In the genomic region with DNA sequence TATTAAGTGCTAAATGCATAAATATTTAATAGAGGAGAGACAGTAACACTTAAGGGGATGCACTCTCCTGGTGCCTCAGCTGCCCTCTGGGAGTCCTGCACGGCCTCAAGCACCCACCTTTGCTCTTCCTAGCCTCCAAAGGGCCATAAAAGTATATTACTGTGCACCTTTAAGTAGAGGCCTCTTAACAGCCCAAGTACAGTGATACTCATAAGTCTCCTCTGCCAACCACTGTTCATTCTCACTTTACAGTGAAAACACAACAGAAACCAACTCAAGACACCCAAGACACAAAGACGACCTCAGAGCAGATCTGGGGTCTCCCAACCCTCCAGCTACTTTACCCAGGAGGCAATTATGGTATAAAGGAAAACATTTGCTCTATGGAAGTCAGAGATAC, we compare ENCODE assay signal across 8 cellular contexts. TPM values are rescaled to one million over a fixed set of nuclear protein-coding genes. Genes with fewer than 3 reads are reported as not detected.
A peak's percentile ranks its signal among the peaks of the same experiment; 100 is the strongest.
DNase-seq lines count a peak whose midpoint lies in the region; ATAC-seq and FAIRE-seq lines count a peak whose summit lies in the region.
"Not testable (repeated sequence)": the region's sequence is repeated elsewhere in the genome, so short reads cannot be mapped to it uniquely, and the experiment has no call there.

No MANE protein-coding gene starts in this region.

- FAIRE-seq in GM18507 (lab: Jason Lieb, UNC) = peak; percentile 55

- H3K27ac Mint-ChIP-seq in stimulated activated naive CD8-positive, alpha-beta T cell treated with anti-CD3 and anti-CD28 coated beads, Interleukin-15, amount 100 ng/mL, for 72 hours = not testable (repeated sequence)

- not testable (repeated sequence) for H3K4me3 Mint-ChIP-seq in activated T-cell treated with anti-CD3 and anti-CD28 coated beads, Interleukin-2, amount 50 U/mL, for 4 hours; stimulated activated naive CD8-positive, alpha-beta T cell treated with anti-CD3 and anti-CD28 coated beads, Interleukin-15, amount 100 ng/mL, for 72 hours

- not testable (repeated sequence) for DNase-seq in GM18507 (ENCODE audit: extremely low spot score, insufficient read length, low read depth); activated T-cell treated with anti-CD3 and anti-CD28 coated beads, Interleukin-2, amount 50 U/mL, for 4 hours; stimulated activated naive CD8-positive, alpha-beta T cell treated with anti-CD3 and anti-CD28 coated beads, Interleukin-15, amount 100 ng/mL, for 72 hours

- not testable (repeated sequence) for H3K27me3 Mint-ChIP-seq in activated T-cell treated with anti-CD3 and anti-CD28 coated beads, Interleukin-2, amount 50 U/mL, for 4 hours (ENCODE audit: low read depth)
- peaks cover 30% of the 10 kb centered on the region for H3K27me3 Mint-ChIP-seq in stimulated activated naive CD8-positive, alpha-beta T cell treated with anti-CD3 and anti-CD28 coated beads, Interleukin-15, amount 100 ng/mL, for 72 hours

- H3K4me1 Mint-ChIP-seq in activated T-cell treated with anti-CD3 and anti-CD28 coated beads, Interleukin-2, amount 50 U/mL, for 4 hours (ENCODE audit: low read depth) = not testable (repeated sequence)
- peaks cover 11% of the 10 kb centered on the region for H3K4me1 Mint-ChIP-seq in stimulated activated naive CD8-positive, alpha-beta T cell treated with anti-CD3 and anti-CD28 coated beads, Interleukin-15, amount 100 ng/mL, for 72 hours

- H3K9me3 Mint-ChIP-seq in activated T-cell treated with anti-CD3 and anti-CD28 coated beads, Interleukin-2, amount 50 U/mL, for 4 hours; stimulated activated naive CD8-positive, alpha-beta T cell treated with anti-CD3 and anti-CD28 coated beads, Interleukin-15, amount 100 ng/mL, for 72 hours: not testable (repeated sequence)

- not testable (repeated sequence) for H3K36me3 Mint-ChIP-seq in activated T-cell treated with anti-CD3 and anti-CD28 coated beads, Interleukin-2, amount 50 U/mL, for 4 hours (ENCODE audit: insufficient read depth)

- ATAC-seq in GM19035 (IDR thresholded peaks at IDR 0.05; ENCODE audit: unreplicated experiment) = peak; percentile 84
- ATAC-seq in GM21447 (IDR thresholded peaks at IDR 0.05; ENCODE audit: unreplicated experiment) = peak; percentile 73
- ATAC-seq in HG02678 (IDR thresholded peaks at IDR 0.05; ENCODE audit: unreplicated experiment) = peak; percentile 79
- peak; percentile 60 for ATAC-seq in HG03060 (IDR thresholded peaks at IDR 0.05; ENCODE audit: low read depth, unreplicated experiment)
- ATAC-seq in HG03439 (IDR thresholded peaks at IDR 0.05; ENCODE audit: unreplicated experiment) = peak; percentile 62
- ATAC-seq in activated T-cell treated with anti-CD3 and anti-CD28 coated beads, Interleukin-2, amount 50 U/mL, for 4 hours = peak; percentile 32 to 44
- ATAC-seq in stimulated activated naive CD8-positive, alpha-beta T cell treated with anti-CD3 and anti-CD28 coated beads, Interleukin-15, amount 100 ng/mL, for 72 hours = peak; percentile 72

RNA-seq across cellular contexts. Expression of gene CD58, which starts 26.6 kb away (rescaled TPM):
- total RNA-seq in activated T-cell treated with anti-CD3 and anti-CD28 coated beads, Interleukin-2, amount 50 U/mL, for 4 hours = 10 to 100 TPM in 1 of 3 donors, 1 to 10 TPM in 2; 8.6 to 15.0 (median 9.4) TPM
